Comparison of ENCODE assay signal across 28 cellular contexts in the genomic region with DNA sequence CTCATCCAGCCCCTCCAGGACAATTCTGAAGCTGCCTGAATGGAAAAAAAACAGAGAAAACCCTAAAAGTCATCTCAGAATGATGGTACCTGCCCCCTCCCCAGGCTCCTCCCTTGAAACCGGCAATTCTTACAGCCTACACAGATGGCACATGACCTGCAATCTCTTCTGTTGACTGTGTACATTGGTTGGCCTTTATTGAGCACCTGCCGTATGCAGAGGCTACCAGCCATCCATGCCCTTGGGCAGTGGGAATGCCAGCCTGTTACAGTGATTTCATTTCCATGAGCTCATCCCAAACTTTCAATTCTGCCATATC. TPM values are rescaled to one million over a fixed set of nuclear protein-coding genes. Genes with fewer than 3 reads are reported as not detected.
"Had no signal": no experiment of that assay in that cellular context is flagged by ENCODE, and none has a peak within 500 bp of the region (broad histone marks: within the 10 kb centered on the region; RNA-seq: fewer than 3 reads in every experiment).

No MANE protein-coding gene starts in this region.

- H3K4me3 ChIP-seq: esophagus squamous epithelium, gastroesophageal sphincter, spleen, stomach, thoracic aorta, transverse colon had no signal

- DNase-seq: effector memory CD8-positive, alpha-beta T cell; esophagus squamous epithelium; foreskin fibroblast; glutamatergic neuron; left cardiac atrium; left ventricle myocardium superior; mesendoderm; naive thymus-derived CD4-positive, alpha-beta T cell; nephron progenitor cell; spleen; stimulated activated CD4-positive, alpha-beta T cell treated with anti-CD3 and anti-CD28 coated beads, Interleukin-15, amount 100 ng/mL, for 24 hours; stimulated activated CD4-positive, alpha-beta T cell treated with anti-CD3 and anti-CD28 coated beads, Interleukin-1b, Interleukin-23, amount 100 ng/mL, for 48 hours; stimulated activated CD4-positive, alpha-beta T cell treated with anti-CD3 and anti-CD28 coated beads, Interleukin-4, amount 100 ng/mL, for 24 hours; stomach; transverse colon had no signal

- H3K36me3 ChIP-seq: esophagus squamous epithelium, thoracic aorta, transverse colon had no signal

- H3K27me3 ChIP-seq: esophagus squamous epithelium, gastroesophageal sphincter, neutrophil, spleen, stomach, transverse colon had no signal

- FAIRE-seq: colon had no signal

- H3K4me1 ChIP-seq: esophagus squamous epithelium, gastroesophageal sphincter, stomach, transverse colon had no signal

- ATAC-seq: effector memory CD8-positive, alpha-beta T cell; gastroesophageal sphincter; sciatic nerve had no signal

- H3K27ac ChIP-seq: epithelial cell of prostate, esophagus squamous epithelium, gastroesophageal sphincter, neutrophil, spleen, stomach, thoracic aorta, transverse colon had no signal

- H3K9me3 ChIP-seq: esophagus squamous epithelium, gastroesophageal sphincter, neutrophil, spleen, stomach, thoracic aorta, transverse colon had no signal

RNA-seq across cellular contexts. Expression of a gene that starts 57.1 kb away (rescaled TPM):
- total RNA-seq: left cardiac atrium; left ventricle myocardium superior; lung microvascular endothelial cell; naive thymus-derived CD4-positive, alpha-beta T cell; osteoblast; pulmonary artery endothelial cell; sciatic nerve; skeletal muscle tissue; spleen; thoracic aorta; urinary bladder had no signal
- polyA plus RNA-seq: immature natural killer cell; keratinocyte; naive thymus-derived CD4-positive, alpha-beta T cell; spleen; urinary bladder had no signal
